ENCODE assay signal across 14 cellular contexts in the genomic region with DNA sequence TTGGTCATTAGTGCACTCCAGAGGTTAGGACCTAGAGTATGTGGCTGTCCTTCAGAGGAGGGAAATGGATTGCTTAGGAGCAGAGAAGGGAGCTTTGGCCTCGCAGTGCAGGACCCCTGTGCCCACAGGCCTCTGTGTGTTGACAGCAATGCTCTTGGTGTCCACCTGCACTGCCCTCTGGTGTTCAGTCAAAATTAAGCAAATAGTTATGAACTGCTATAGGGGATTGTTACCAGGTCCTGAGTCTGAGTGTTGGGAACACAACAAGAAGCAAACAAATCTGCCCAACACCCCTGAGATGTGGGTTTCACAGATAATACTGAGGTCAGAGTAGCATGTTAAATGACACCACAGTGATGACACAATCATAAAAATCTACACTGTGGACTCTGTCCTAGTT. TPM values are rescaled to one million over a fixed set of nuclear protein-coding genes. Genes with fewer than 3 reads are reported as not detected.
A peak's percentile ranks its signal among the peaks of the same experiment; 100 is the strongest.
DNase-seq lines count a peak whose midpoint lies in the region; ATAC-seq, FAIRE-seq and TF ChIP-seq lines count a peak whose summit lies in the region.
"Not testable (repeated sequence)": the region's sequence is repeated elsewhere in the genome, so short reads cannot be mapped to it uniquely, and the experiment has no call there.
"Had no signal": no experiment of that assay in that cellular context is flagged by ENCODE, and none has a peak within 500 bp of the region (broad histone marks: within the 10 kb centered on the region; RNA-seq: fewer than 3 reads in every experiment).

No MANE protein-coding gene starts in this region.

- not testable (repeated sequence) for ATAC-seq in RWPE2 (ENCODE audit: low read depth); HepG2

- not testable (repeated sequence) for H3K9ac ChIP-seq in HepG2 (ENCODE audit: insufficient read depth, low read depth, low read length)

- H3K4me1 ChIP-seq in HAP-1; RWPE2 (ENCODE audit: insufficient read depth, poor library complexity, severe bottlenecking); HepG2 (ENCODE audit: insufficient read depth, low read length): not testable (repeated sequence)

- intact Hi-C loops in HepG2 (cut with micrococcal nuclease; ENCODE audit: unreplicated experiment), result not testable (repeated sequence)

- H4K20me1 ChIP-seq in HepG2 (ENCODE audit: insufficient read depth, low read length), result not testable (repeated sequence)

- H3K9me3 Mint-ChIP-seq in progenitor cell of endocrine pancreas (ENCODE audit: low read depth), result not testable (repeated sequence)

- H3K9me3 ChIP-seq in HAP-1; RWPE2 (ENCODE audit: severe bottlenecking); HepG2 (ENCODE audit: low read length): not testable (repeated sequence)

- in situ Hi-C loops in HAP-1 (cut with MboI; ENCODE audit: low sequenced_read_pairs); HepG2 (cut with HindIII; ENCODE audit: extremely low pct_ligation_motif_present, low pct_unique_long_range_greater_than_20kb): not testable (repeated sequence)

- H3K79me2 ChIP-seq in HepG2 (ENCODE audit: insufficient read depth, low read length), result not testable (repeated sequence)

- H3K27me3 Mint-ChIP-seq in progenitor cell of endocrine pancreas, result not testable (repeated sequence)

- not testable (repeated sequence) for H3K27me3 ChIP-seq in HAP-1 (ENCODE audit: low read depth); RWPE2 (ENCODE audit: insufficient read depth, poor library complexity, severe bottlenecking); HepG2 (ENCODE audit: control insufficient read depth in 1 of 2, insufficient read depth in 2 of 2, low read length in 2 of 2)

- H3K27ac ChIP-seq in RWPE2 (ENCODE audit: poor library complexity, severe bottlenecking); HepG2 (ENCODE audit: extremely low read length, insufficient read depth, low read length): not testable (repeated sequence)

- not testable (repeated sequence) for H2AFZ ChIP-seq in HepG2 (ENCODE audit: low read length)

- FAIRE-seq in HepG2 (lab: Jason Lieb, UNC), result not testable (repeated sequence)

- DNase-seq in D341Med (ENCODE audit: low spot score) (peak; percentile 8), HAP-1 (ENCODE audit: low spot score in 2 of 2) (peak; percentile 6 to 57), NCI-H1092 treated with DMSO at 0.1 percent for 48 hours (lab: John Stamatoyannopoulos, UW) (peak; percentile 16), cardiac fibroblast (ENCODE audit: low read depth in 2 of 2) (peak; percentile 26 to 33), foreskin melanocyte (peak; percentile 7), HepG2 (ENCODE audit: low spot score) (peak; percentile 0)
- not testable (repeated sequence) for DNase-seq in RWPE2 (ENCODE audit: low spot score); progenitor cell of endocrine pancreas (ENCODE audit: low spot score, unreplicated experiment)

- not testable (repeated sequence) for BruUV-seq in HepG2 (replicated peaks; lab: Mats Ljungman, UMichigan)

- TF ChIP-seq CTCF in RWPE2 (IDR thresholded peaks at IDR 0.05; ENCODE audit: poor library complexity, severe bottlenecking) (peak; percentile 68), cardiac fibroblast (IDR thresholded peaks at IDR 0.05; ENCODE audit: low read depth, low read length) (peak; percentile 30), HepG2 (CRISPR knock-in tag; IDR thresholded peaks at IDR 0.05) (0 out of 2 replicates have a peak, but pooled peaks have one; percentile 22), progenitor cell of endocrine pancreas (IDR thresholded peaks at IDR 0.05; ENCODE audit: unreplicated experiment) (peak; percentile 50)

- WGBS in HepG2 (ENCODE audit: low lambda C conversion rate), result no CpG with 5 or more reads among the region's 1 CpG

- H3K4me2 ChIP-seq in HepG2 (ENCODE audit: low read depth, low read length), result not testable (repeated sequence)

- H3K36me3 Mint-ChIP-seq in progenitor cell of endocrine pancreas (ENCODE audit: insufficient read depth), result not testable (repeated sequence)

- not testable (repeated sequence) for H3K4me1 Mint-ChIP-seq in progenitor cell of endocrine pancreas (ENCODE audit: low read depth)

- H3K36me3 ChIP-seq in HAP-1 (replicated peaks); RWPE2 (ENCODE audit: low read depth); HepG2 (replicated peaks in 1 of 2; ENCODE audit: control insufficient read depth in 1 of 2, insufficient read depth in 2 of 2, low read length in 2 of 2): not testable (repeated sequence)

- not testable (repeated sequence) for H3K4me3 Mint-ChIP-seq in progenitor cell of endocrine pancreas (ENCODE audit: low read depth)

- POLR2A ChIA-PET in HepG2 (lab: Yijun Ruan, JAX), result not testable (repeated sequence)

- TF ChIP-seq POLR2A in HepG2 (IDR thresholded peaks at IDR 0.05; ENCODE audit: insufficient read depth in 1 of 2, low read depth in 2 of 2, low read length in 2 of 2), result not testable (repeated sequence)

- not testable (repeated sequence) for H3K27ac Mint-ChIP-seq in progenitor cell of endocrine pancreas

- CTCF ChIA-PET in HepG2 (lab: Yijun Ruan, JAX; ENCODE audit: low intra/inter-chr PET ratio, low total read pairs), result not testable (repeated sequence)

- TF ChIP-seq RAD21 in HepG2 (CRISPR knock-in tag; IDR thresholded peaks at IDR 0.05), result not testable (repeated sequence)

- not testable (repeated sequence) for TF ChIP-seq EP300 in HepG2 (IDR thresholded peaks at IDR 0.05; ENCODE audit: low read depth in 2 of 2, low read length in 2 of 2); HepG2 (CRISPR knock-in tag; IDR thresholded peaks at IDR 0.05; ENCODE audit: borderline replicate concordance)

- not testable (repeated sequence) for H3K4me3 ChIP-seq in HAP-1; RWPE2 (ENCODE audit: severe bottlenecking); cardiac fibroblast (replicated peaks in 1 of 2; ENCODE audit: low read depth in 2 of 2, low read length in 2 of 2); HepG2 (replicated peaks in 1 of 3; ENCODE audit: insufficient read depth in 1 of 3, low read depth in 2 of 3, low read length in 3 of 3)

RNA-seq across cellular contexts. Expression of a gene that starts 23.2 kb away (rescaled TPM):
- total RNA-seq in HepG2 (2016; rRNA removed; fragmentation: Illumina TruSeq; extraction: Trizol), result not detected in 2 replicates
- not detected in 2 replicates for total RNA-seq in HepG2 (2016; cell fraction: cytosol; rRNA removed; fragmentation: Illumina TruSeq; extraction: Trizol; ENCODE audit: low read depth)
- total RNA-seq in HepG2 (2016; cell fraction: insoluble cytoplasmic fraction; rRNA removed; fragmentation: Illumina TruSeq; extraction: Trizol), result not detected in 2 replicates
- not detected in 2 replicates for total RNA-seq in HepG2 (2016; cell fraction: membrane; rRNA removed; fragmentation: Illumina TruSeq; extraction: Trizol)
- not detected in 2 replicates for total RNA-seq in HepG2 (2016; cell fraction: nucleus; rRNA removed; fragmentation: Illumina TruSeq; extraction: Trizol)
- 0.01 TPM in 1 of 2 replicates, not detected in the other for polyA plus RNA-seq in HepG2 (2011; rRNA removed)
- polyA plus RNA-seq in HepG2 (2011; cell fraction: cytosol; rRNA removed), result not detected in 2 replicates
- not detected in 2 replicates for polyA plus RNA-seq in HepG2 (2011; cell fraction: nucleus; rRNA removed)
- not detected in 2 replicates for polyA plus RNA-seq in HepG2 (2012)
- polyA plus RNA-seq in HepG2 (2016; cell fraction: cytosol; fragmentation: Illumina TruSeq; extraction: Trizol; ENCODE audit: low read depth), result not detected in 2 replicates
- not detected in 2 replicates for polyA plus RNA-seq in HepG2 (2016; cell fraction: insoluble cytoplasmic fraction; fragmentation: Illumina TruSeq; extraction: Trizol; ENCODE audit: low read depth)
- not detected in 2 replicates for polyA plus RNA-seq in HepG2 (2016; cell fraction: membrane; fragmentation: Illumina TruSeq; extraction: Trizol; ENCODE audit: low read depth)
- not detected in 2 replicates for polyA plus RNA-seq in HepG2 (2016; cell fraction: nucleus; fragmentation: Illumina TruSeq; extraction: Trizol; ENCODE audit: insufficient read depth, low read depth)
- polyA minus RNA-seq in HepG2 (2011; rRNA and poly(A)+ RNA removed; ENCODE audit: low replicate concordance), result not detected in 2 replicates
- polyA minus RNA-seq in HepG2 (2011; cell fraction: cytosol; rRNA and poly(A)+ RNA removed), result not detected in 2 replicates
- not detected in 2 replicates for polyA minus RNA-seq in HepG2 (2011; cell fraction: nucleus; rRNA and poly(A)+ RNA removed)
- not detected in 2 replicates for total RNA-seq in progenitor cell of endocrine pancreas
- total RNA-seq: activated T-helper 1 cell treated with anti-CD3 and anti-CD28 coated beads, Interleukin-12 subunit alpha, Interleukin-12 subunit beta, Interleukin-2, Interleukin-4 antibody, amounts not matched to agents 30 ng/mL and 10 ng/mL and 1 ng/mL, durations not matched to agents 14 hours and 24 hours and 36 hours; breast epithelium; left lung; spleen; subcutaneous adipose tissue; uterus had no signal
- polyA plus RNA-seq: spleen had no signal

RNA-seq across cellular contexts. Expression of a gene that starts 31.1 kb away (rescaled TPM):
- total RNA-seq in HepG2 (2016; rRNA removed; fragmentation: Illumina TruSeq; extraction: Trizol), result 1.2 and 3.8 TPM in 2 replicates
- 2.0 and 2.4 TPM in 2 replicates for total RNA-seq in HepG2 (2016; cell fraction: cytosol; rRNA removed; fragmentation: Illumina TruSeq; extraction: Trizol; ENCODE audit: low read depth)
- total RNA-seq in HepG2 (2016; cell fraction: insoluble cytoplasmic fraction; rRNA removed; fragmentation: Illumina TruSeq; extraction: Trizol), result 1.4 and 3.7 TPM in 2 replicates
- 0.86 and 1.7 TPM in 2 replicates for total RNA-seq in HepG2 (2016; cell fraction: membrane; rRNA removed; fragmentation: Illumina TruSeq; extraction: Trizol)
- 10.4 and 12.1 TPM in 2 replicates for total RNA-seq in HepG2 (2016; cell fraction: nucleus; rRNA removed; fragmentation: Illumina TruSeq; extraction: Trizol)
- 7.6 and 11.9 TPM in 2 replicates for polyA plus RNA-seq in HepG2 (2011; rRNA removed)
- 2.5 TPM in 2 replicates for polyA plus RNA-seq in HepG2 (2011; cell fraction: cytosol; rRNA removed)
- 39.0 and 51.7 TPM in 2 replicates for polyA plus RNA-seq in HepG2 (2011; cell fraction: nucleus; rRNA removed)
- 8.5 and 10.2 TPM in 2 replicates for polyA plus RNA-seq in HepG2 (2012)
- 0.07 and 0.25 TPM in 2 replicates for polyA plus RNA-seq in HepG2 (2016; cell fraction: cytosol; fragmentation: Illumina TruSeq; extraction: Trizol; ENCODE audit: low read depth)
- 0.62 and 0.94 TPM in 2 replicates for polyA plus RNA-seq in HepG2 (2016; cell fraction: insoluble cytoplasmic fraction; fragmentation: Illumina TruSeq; extraction: Trizol; ENCODE audit: low read depth)
- polyA plus RNA-seq in HepG2 (2016; cell fraction: membrane; fragmentation: Illumina TruSeq; extraction: Trizol; ENCODE audit: low read depth), result 0.38 and 0.73 TPM in 2 replicates
- 12.7 and 16.4 TPM in 2 replicates for polyA plus RNA-seq in HepG2 (2016; cell fraction: nucleus; fragmentation: Illumina TruSeq; extraction: Trizol; ENCODE audit: insufficient read depth, low read depth)
- 12.3 TPM in 1 of 2 replicates, not detected in the other for polyA minus RNA-seq in HepG2 (2011; rRNA and poly(A)+ RNA removed; ENCODE audit: low replicate concordance)
- 2.6 and 3.4 TPM in 2 replicates for polyA minus RNA-seq in HepG2 (2011; cell fraction: cytosol; rRNA and poly(A)+ RNA removed)
- polyA minus RNA-seq in HepG2 (2011; cell fraction: nucleus; rRNA and poly(A)+ RNA removed), result 78.3 and 111 TPM in 2 replicates
- 7.0 and 7.4 TPM in 2 replicates for total RNA-seq in progenitor cell of endocrine pancreas
- total RNA-seq: activated T-helper 1 cell treated with anti-CD3 and anti-CD28 coated beads, Interleukin-12 subunit alpha, Interleukin-12 subunit beta, Interleukin-2, Interleukin-4 antibody, amounts not matched to agents 30 ng/mL and 10 ng/mL and 1 ng/mL, durations not matched to agents 14 hours and 24 hours and 36 hours had no signal
